16 cellular contexts compared by ENCODE assay signal in genomic region chr3:83843716-83844115, GRCh38.
A peak's percentile ranks its signal among the peaks of the same experiment; 100 is the strongest.
DNase-seq lines count a peak whose midpoint lies in the region; ATAC-seq and TF ChIP-seq lines count a peak whose summit lies in the region.
"Had no signal": no experiment of that assay in that cellular context is flagged by ENCODE, and none has a peak within 500 bp of the region (broad histone marks: within the 10 kb centered on the region; RNA-seq: fewer than 3 reads in every experiment).

No MANE protein-coding gene starts in this region.

- in situ Hi-C loops in astrocyte of the spinal cord (cut with HindIII; ENCODE audit: low sequenced_read_pairs), result no loop called here

- H3K4me3 ChIP-seq in MG63, result no peak overlapping the region
- no peak overlapping the region for H3K4me3 ChIP-seq in astrocyte of the spinal cord (ENCODE audit: low read depth, low read length)
- H3K4me3 ChIP-seq: HAP-1, PC-9, SK-N-MC had no signal

- no peaks in the 10 kb centered on the region for H3K27me3 ChIP-seq in MG63

- no peak for ATAC-seq in left lobe of liver
- ATAC-seq: CD8-positive, alpha-beta T cell had no signal

- DNase-seq in MG63, result peak; percentile 38
- peak; percentile 62 for DNase-seq in astrocyte of the spinal cord (ENCODE audit: low read depth, low spot score)
- DNase-seq in iPS-NIHi11 (ENCODE audit: low spot score), result peak; percentile 7
- DNase-seq in retina, result peak; percentile 54
- no peak for DNase-seq in left lobe of liver (ENCODE audit: low spot score)
- DNase-seq in stimulated activated CD4-positive, alpha-beta T cell treated with anti-CD3 and anti-CD28 coated beads, Interleukin-4, amount 100 ng/mL, for 24 hours, result no peak
- no peak for DNase-seq in erythroblast (lab: John Stamatoyannopoulos, UW)
- DNase-seq in activated gamma-delta T cell (lab: John Stamatoyannopoulos, UW), result no peak
- DNase-seq: CD8-positive, alpha-beta T cell; DMS 273 treated with DMSO at 0.1 percent for 48 hours; NCI-H1092 treated with DMSO at 0.1 percent for 48 hours; NCI-H1694; NCI-H345 had no signal

- TF ChIP-seq POLR2A in erythroblast (IDR thresholded peaks at IDR 0.05; ENCODE audit: low read length), result no peak

- no peaks in the 10 kb centered on the region for H3K9me3 ChIP-seq in MG63
- H3K9me3 ChIP-seq: HAP-1 had no signal

- no peak for TF ChIP-seq CTCF in astrocyte of the spinal cord (IDR thresholded peaks at IDR 0.05; ENCODE audit: low read depth, low read length)

- no peaks in the 10 kb centered on the region for H3K36me3 ChIP-seq in MG63
- H3K36me3 ChIP-seq: HAP-1 had no signal

Comparison
In these comparisons a context has a peak if more than half of its experiments do, and no peak if none do; other contexts are left out.
1. DNase-seq: peak in MG63 (single experiment), astrocyte of the spinal cord (single experiment), iPS-NIHi11 (single experiment) and retina (single experiment); none in left lobe of liver (single experiment), stimulated activated CD4-positive, alpha-beta T cell treated with anti-CD3 and anti-CD28 coated beads, Interleukin-4, amount 100 ng/mL, for 24 hours (single experiment), erythroblast (0 of 2) and activated gamma-delta T cell (single experiment).